ENCODE assay signal across 15 cellular contexts in the genomic region with DNA sequence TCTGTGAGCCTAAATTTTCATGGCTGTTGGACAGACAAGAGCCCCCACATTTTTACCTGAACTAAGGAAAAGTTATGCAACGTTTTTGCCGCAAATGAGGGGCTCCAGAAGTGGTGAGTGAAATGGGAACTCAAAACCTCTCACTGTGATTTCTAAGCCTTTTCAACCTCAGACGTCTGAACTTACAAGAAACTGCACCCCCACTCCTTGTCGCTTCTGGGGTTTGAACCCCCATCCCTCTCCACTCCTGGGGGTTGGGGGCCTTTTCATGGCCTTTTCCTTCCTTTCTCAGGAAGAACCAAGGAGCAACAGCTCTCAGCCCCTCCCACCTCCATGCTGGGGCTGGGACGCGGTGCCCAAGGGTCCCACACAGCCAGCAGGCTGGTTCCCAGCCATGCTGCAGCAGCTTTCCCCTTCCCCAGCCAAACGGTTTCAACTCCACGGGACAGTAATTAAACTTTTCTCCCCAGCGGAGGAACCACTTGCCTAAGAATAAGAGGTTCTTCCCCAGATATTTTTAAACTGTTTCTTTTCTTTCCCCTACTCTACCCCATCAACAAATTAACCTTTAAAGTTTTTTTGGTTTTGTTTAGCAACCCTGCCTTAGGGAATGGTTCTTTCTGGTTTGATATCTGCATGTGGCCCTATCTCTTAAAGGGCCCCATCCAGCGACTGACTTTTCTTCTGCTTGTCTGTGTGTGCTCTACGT.
DNase-seq lines count a peak whose midpoint lies in the region; ATAC-seq, FAIRE-seq and TF ChIP-seq lines count a peak whose summit lies in the region.
"Had no signal": no experiment of that assay in that cellular context is flagged by ENCODE, and none has a peak within 500 bp of the region (broad histone marks: within the 10 kb centered on the region; RNA-seq: fewer than 3 reads in every experiment).

No MANE protein-coding gene starts in this region.

- CTCF ChIA-PET in activated CD8-positive, alpha-beta T cell treated with anti-CD3 and anti-CD28 coated beads for 36 hours (lab: Charles Lee): no interaction called here

- TF ChIP-seq POLR2A in GM12891 (IDR thresholded peaks at IDR 0.05; ENCODE audit: low read depth, low read length): peak; percentile 40; the same call in 1 of the 2 replicates
- no peak for TF ChIP-seq POLR2A in right lobe of liver (IDR thresholded peaks at IDR 0.05)

- H3K27ac ChIP-seq in OCI-LY3 (ENCODE audit: low read length): peak overlapping the region; percentile 64
- no peak overlapping the region for H3K27ac ChIP-seq in right lobe of liver
- H3K27ac ChIP-seq in foreskin keratinocyte: no peak overlapping the region
- H3K27ac ChIP-seq: dorsolateral prefrontal cortex, VCaP had no signal

- no peak for TF ChIP-seq CTCF in OCI-LY3 (IDR thresholded peaks at IDR 0.05; ENCODE audit: low read depth, low read length)
- no peak for TF ChIP-seq CTCF in natural killer cell (IDR thresholded peaks at IDR 0.05)
- no peak for TF ChIP-seq CTCF in right lobe of liver (IDR thresholded peaks at IDR 0.05)
- TF ChIP-seq CTCF in activated CD8-positive, alpha-beta T cell treated with anti-CD3 and anti-CD28 coated beads for 36 hours (IDR thresholded peaks at IDR 0.05): no peak
- no peak for TF ChIP-seq CTCF in foreskin keratinocyte (conservative IDR thresholded peaks at IDR 0.05)

- no peak overlapping the region for H3K27ac Mint-ChIP-seq in natural killer cell
- H3K27ac Mint-ChIP-seq in activated CD8-positive, alpha-beta T cell treated with anti-CD3 and anti-CD28 coated beads for 36 hours: no peak overlapping the region
- H3K27ac Mint-ChIP-seq: activated naive CD4-positive, alpha-beta T cell treated with anti-CD3 and anti-CD28 coated beads for 36 hours had no signal

- WGBS in right lobe of liver (ENCODE audit: insufficient coverage, low coverage, low lambda C conversion rate, missing lambda C conversion rate): 73% methylated on average over 8 of the region's 11 CpGs

- H3K4me2 ChIP-seq in OCI-LY3 (ENCODE audit: low read length): peak overlapping the region; percentile 91

- H3K9me3 Mint-ChIP-seq in natural killer cell: peaks cover 0 to 3% of the 10 kb centered on the region in 2 donors
- peaks cover 7% of the 10 kb centered on the region for H3K9me3 Mint-ChIP-seq in activated CD8-positive, alpha-beta T cell treated with anti-CD3 and anti-CD28 coated beads for 36 hours

- H4K20me1 ChIP-seq in OCI-LY3 (ENCODE audit: insufficient read depth, low read length): no peaks in the 10 kb centered on the region

- DNase-seq in GM12891 (ENCODE audit: insufficient read length, low spot score) (no peak), natural killer cell (no peak), right lobe of liver (no peak), foreskin keratinocyte (no peak)
- no peak for DNase-seq in activated CD8-positive, alpha-beta T cell treated with anti-CD3 and anti-CD28 coated beads for 36 hours
- DNase-seq: activated naive CD4-positive, alpha-beta T cell treated with anti-CD3 and anti-CD28 coated beads for 36 hours; dorsolateral prefrontal cortex; mesenchymal stem cell; NCI-H1930; retina had no signal

- peak overlapping the region; percentile 50; the same call in 1 of the 2 replicates for H2AFZ ChIP-seq in OCI-LY3 (ENCODE audit: low read depth, low read length)

- no peaks in the 10 kb centered on the region for H3K4me1 Mint-ChIP-seq in natural killer cell
- H3K4me1 Mint-ChIP-seq in activated CD8-positive, alpha-beta T cell treated with anti-CD3 and anti-CD28 coated beads for 36 hours (ENCODE audit: low read depth): no peaks in the 10 kb centered on the region

- H3K9ac ChIP-seq in OCI-LY3 (ENCODE audit: low read length): peak overlapping the region; percentile 65

- H3K4me3 Mint-ChIP-seq in natural killer cell: no peak overlapping the region
- H3K4me3 Mint-ChIP-seq in activated CD8-positive, alpha-beta T cell treated with anti-CD3 and anti-CD28 coated beads for 36 hours: no peak overlapping the region
- H3K4me3 Mint-ChIP-seq: activated naive CD4-positive, alpha-beta T cell treated with anti-CD3 and anti-CD28 coated beads for 36 hours had no signal

- POLR2A ChIA-PET in activated CD8-positive, alpha-beta T cell treated with anti-CD3 and anti-CD28 coated beads for 36 hours (lab: Charles Lee): no interaction called here

- H3K79me2 ChIP-seq in OCI-LY3 (ENCODE audit: low read length): no peaks in the 10 kb centered on the region

- ATAC-seq in GM19463 (IDR thresholded peaks at IDR 0.05; ENCODE audit: unreplicated experiment) (peak; percentile 22), HG02885 (IDR thresholded peaks at IDR 0.05; ENCODE audit: poor library complexity, unreplicated experiment) (peak; percentile 35), natural killer cell (no peak), right lobe of liver (no peak), foreskin keratinocyte (no peak)
- no peak for ATAC-seq in activated CD8-positive, alpha-beta T cell treated with anti-CD3 and anti-CD28 coated beads for 36 hours

- peaks cover 3% of the 10 kb centered on the region for H3K36me3 Mint-ChIP-seq in natural killer cell
- H3K36me3 Mint-ChIP-seq in activated CD8-positive, alpha-beta T cell treated with anti-CD3 and anti-CD28 coated beads for 36 hours (ENCODE audit: low read depth): no peaks in the 10 kb centered on the region

- H3K27me3 ChIP-seq in OCI-LY3 (ENCODE audit: low read depth, low read length) (no peaks in the 10 kb centered on the region), right lobe of liver (no peaks in the 10 kb centered on the region), foreskin keratinocyte (no peaks in the 10 kb centered on the region)
- H3K27me3 ChIP-seq: dorsolateral prefrontal cortex had no signal

- H3K27me3 Mint-ChIP-seq in natural killer cell (ENCODE audit: low read depth in 2 of 2): no peaks in the 10 kb centered on the region
- no peaks in the 10 kb centered on the region for H3K27me3 Mint-ChIP-seq in activated CD8-positive, alpha-beta T cell treated with anti-CD3 and anti-CD28 coated beads for 36 hours

- H3K9me3 ChIP-seq in OCI-LY3 (ENCODE audit: insufficient read depth, low read length): no peaks in the 10 kb centered on the region
- no peaks in the 10 kb centered on the region for H3K9me3 ChIP-seq in right lobe of liver

- H3K4me3 ChIP-seq in OCI-LY3 (ENCODE audit: low read length) (peak overlapping the region; percentile 78), right lobe of liver (no peak overlapping the region)
- H3K4me3 ChIP-seq: dorsolateral prefrontal cortex had no signal

- peak; percentile 58 for FAIRE-seq in GM12891 (lab: Jason Lieb, UNC)
- FAIRE-seq: HTR-8/SVneo had no signal

- intact Hi-C loops in natural killer cell (cut with micrococcal nuclease) (no loop called here), right lobe of liver (cut with DNase I) (no loop called here)
- intact Hi-C loops in activated CD8-positive, alpha-beta T cell treated with anti-CD3 and anti-CD28 coated beads for 36 hours (cut with micrococcal nuclease): no loop called here

- H3K36me3 ChIP-seq in OCI-LY3 (replicated peaks; ENCODE audit: low read depth, low read length) (peaks cover under 1% of the 10 kb centered on the region), right lobe of liver (no peaks in the 10 kb centered on the region)

- peaks cover 29% of the 10 kb centered on the region for H3K4me1 ChIP-seq in OCI-LY3 (ENCODE audit: low read length)
- H3K4me1 ChIP-seq in right lobe of liver: no peaks in the 10 kb centered on the region
- no peaks in the 10 kb centered on the region for H3K4me1 ChIP-seq in foreskin keratinocyte

TF ChIP-seq in GM12891, 5 proteins besides CTCF, POLR2A, EP300 and RAD21:
- peak; percentile 4; the same call in 1 of the 2 replicates for TF ChIP-seq TAF1 (IDR thresholded peaks at IDR 0.05; ENCODE audit: low read depth, low read length)
- TF ChIP-seq SPI1 (IDR thresholded peaks at IDR 0.05; ENCODE audit: low read depth, low read length): no peak
- TF ChIP-seq POLR2AphosphoS5 (IDR thresholded peaks at IDR 0.05; ENCODE audit: low read depth, low read length): 0 out of 2 replicates have a peak, but pooled peaks have one; percentile 3
- no peak for TF ChIP-seq POU2F2 (IDR thresholded peaks at IDR 0.05; ENCODE audit: low read depth, low read length)

Comparison
In these comparisons a context has a peak if more than half of its experiments do, and no peak if none do; other contexts are left out.
1. ATAC-seq: peak in GM19463 (single experiment) and HG02885 (single experiment); none in natural killer cell (0 of 3), right lobe of liver (0 of 4), activated CD8-positive, alpha-beta T cell treated with anti-CD3 and anti-CD28 coated beads for 36 hours (single experiment) and foreskin keratinocyte (single experiment).